Comparison of ENCODE assay signal across 26 cellular contexts in the genomic region with DNA sequence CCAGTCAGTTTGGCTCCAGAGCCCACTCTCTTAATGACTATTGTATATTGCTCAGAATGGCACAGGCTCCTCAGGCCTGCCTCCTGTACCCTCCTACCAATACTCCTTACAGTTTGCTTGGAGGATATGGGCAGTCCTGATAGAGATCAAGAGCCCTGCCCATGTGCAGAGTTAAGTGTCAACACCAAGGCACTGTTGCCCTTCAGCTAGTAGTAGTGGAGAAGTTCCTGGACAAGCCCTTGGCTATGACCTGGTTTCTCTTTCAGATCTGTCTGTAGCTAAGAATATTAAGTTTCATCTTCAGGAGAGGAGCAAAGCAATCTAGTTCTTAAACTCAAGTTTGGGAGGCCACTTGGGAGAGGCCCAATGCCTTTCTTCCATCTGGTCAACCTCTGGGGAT. TPM values are rescaled to one million over a fixed set of nuclear protein-coding genes. Genes with fewer than 3 reads are reported as not detected.
DNase-seq lines count a peak whose midpoint lies in the region; ATAC-seq and TF ChIP-seq lines count a peak whose summit lies in the region.
"Had no signal": no experiment of that assay in that cellular context is flagged by ENCODE, and none has a peak within 500 bp of the region (broad histone marks: within the 10 kb centered on the region; RNA-seq: fewer than 3 reads in every experiment).

No MANE protein-coding gene starts in this region.

- TF ChIP-seq EP300 in esophagus muscularis mucosa (IDR thresholded peaks at IDR 0.05): no peak

- TF ChIP-seq CTCF in esophagus muscularis mucosa (IDR thresholded peaks at IDR 0.05): no peak

- no peaks in the 10 kb centered on the region for H3K27me3 ChIP-seq in BLaER1 treated with 17β-estradiol and CSF1 and Interleukin-3, amounts not matched to agents 10 nM and 100 nM
- H3K27me3 ChIP-seq in mesendoderm (ENCODE audit: insufficient read depth, low read length, poor library complexity) (no peaks in the 10 kb centered on the region), esophagus muscularis mucosa (no peaks in the 10 kb centered on the region)
- H3K27me3 ChIP-seq: ascending aorta, foreskin keratinocyte, ovary, right lobe of liver, SJCRH30, testis had no signal

- H4K8ac ChIP-seq in mesendoderm (ENCODE audit: low read depth, low read length): no peak overlapping the region

- H3K9ac ChIP-seq in BLaER1 treated with 17β-estradiol and CSF1 and Interleukin-3, amounts not matched to agents 10 nM and 100 nM: no peak overlapping the region
- H3K9ac ChIP-seq in mesendoderm (ENCODE audit: low read length): no peak overlapping the region

- H3K27ac ChIP-seq in BLaER1 treated with 17β-estradiol and CSF1 and Interleukin-3, amounts not matched to agents 10 nM and 100 nM: peak overlapping the region in 9 of 11 experiments; percentile 34 to 78 (median 70); a peak in 13 of 22 replicates
- H3K27ac ChIP-seq in mesendoderm (ENCODE audit: low read depth, low read length) (no peak overlapping the region), esophagus muscularis mucosa (replicated peaks in 1 of 4) (no peak overlapping the region)
- H3K27ac ChIP-seq: ascending aorta, epithelial cell of prostate, foreskin keratinocyte, ovary, right lobe of liver, SJCRH30, testis had no signal

- no peak overlapping the region for H3K4me3 ChIP-seq in BLaER1 treated with 17β-estradiol and CSF1 and Interleukin-3, amounts not matched to agents 10 nM and 100 nM
- H3K4me3 ChIP-seq in mesendoderm (ENCODE audit: low read length): no peak overlapping the region
- no peak overlapping the region for H3K4me3 ChIP-seq in esophagus muscularis mucosa
- H3K4me3 ChIP-seq: ascending aorta, ovary, right lobe of liver, SJCRH30, testis had no signal

- H3K4ac ChIP-seq in mesendoderm (ENCODE audit: low read depth, low read length): no peak overlapping the region

- H3K79me1 ChIP-seq in mesendoderm (ENCODE audit: low read length): no peaks in the 10 kb centered on the region

- peak overlapping the region; percentile 37 for H3K27ac Mint-ChIP-seq in activated T-helper 17 cell treated with anti-CD3 and anti-CD28 coated beads, Interleukin-2, amount 50 U/mL, for 72 hours
- H3K27ac Mint-ChIP-seq: activated CD8-positive, alpha-beta T cell treated with anti-CD3 and anti-CD28 coated beads, Interleukin-2, amount 10 ng/mL, durations not matched to agents 7 days and 5 days had no signal

- DNase-seq in HUDEP-2 (lab: John Stamatoyannopoulos, UW; ENCODE audit: unreplicated experiment in 76 of 76) (peak in 62 of 76 experiments; percentile 5 to 82 (median 48)), mesendoderm (no peak), putamen (ENCODE audit: low spot score) (no peak), esophagus muscularis mucosa (ENCODE audit: extremely low spot score) (no peak), posterior cingulate gyrus (no peak)
- DNase-seq: activated CD8-positive, alpha-beta T cell treated with anti-CD3 and anti-CD28 coated beads, Interleukin-2, amount 10 ng/mL, durations not matched to agents 7 days and 5 days; activated naive CD4-positive, alpha-beta T cell treated with anti-CD3 and anti-CD28 coated beads, Interleukin-2, amount 50 U/mL, for 16 hours; activated T-cell treated with anti-CD3 and anti-CD28 coated beads, Interleukin-2, amount 50 U/mL, for 4 hours; foreskin keratinocyte; hypothalamus; KG1; mammary epithelial cell; NCI-H1092; NCI-H2029 treated with DMSO at 0.1 percent for 48 hours; NCI-H526; ovary; right lobe of liver; SJCRH30; testis had no signal

- no peak for TF ChIP-seq POLR2A in esophagus muscularis mucosa (IDR thresholded peaks at IDR 0.05; ENCODE audit: low read depth)

- H4K20me1 ChIP-seq in BLaER1 treated with 17β-estradiol and CSF1 and Interleukin-3, amounts not matched to agents 10 nM and 100 nM: no peaks in the 10 kb centered on the region

- H3K4me2 ChIP-seq in BLaER1 treated with 17β-estradiol and CSF1 and Interleukin-3, amounts not matched to agents 10 nM and 100 nM: peak overlapping the region in 5 of 11 experiments; percentile 14 to 77 (median 72); a peak in 5 of 22 replicates
- H3K4me2 ChIP-seq in mesendoderm (ENCODE audit: low read length): no peak overlapping the region

- peaks cover 28 to 39% (median 34%) of the 10 kb centered on the region in 10 experiments for H3K4me1 ChIP-seq in BLaER1 treated with 17β-estradiol and CSF1 and Interleukin-3, amounts not matched to agents 10 nM and 100 nM
- no peaks in the 10 kb centered on the region for H3K4me1 ChIP-seq in mesendoderm (ENCODE audit: control insufficient read depth, low read depth, low read length)
- peaks cover 0 to 19% (median 13%) of the 10 kb centered on the region in 4 donors for H3K4me1 ChIP-seq in esophagus muscularis mucosa
- H3K4me1 ChIP-seq: ascending aorta, foreskin keratinocyte, testis had no signal

- peaks cover 0 to 11% (median 0%) of the 10 kb centered on the region in 11 experiments; a peak in 5 of 22 replicates for H3K36me3 ChIP-seq in BLaER1 treated with 17β-estradiol and CSF1 and Interleukin-3, amounts not matched to agents 10 nM and 100 nM
- H3K36me3 ChIP-seq in mesendoderm (ENCODE audit: control insufficient read depth, insufficient read depth, low read length) (no peaks in the 10 kb centered on the region), esophagus muscularis mucosa (peaks cover 0 to 12% (median 11%) of the 10 kb centered on the region in 4 donors)
- H3K36me3 ChIP-seq: ovary, right lobe of liver, SJCRH30 had no signal

- no peak overlapping the region for H3K23ac ChIP-seq in mesendoderm (ENCODE audit: low read length)

- H3K36me3 Mint-ChIP-seq in activated T-helper 17 cell treated with anti-CD3 and anti-CD28 coated beads, Interleukin-2, amount 50 U/mL, for 72 hours (ENCODE audit: low read depth): peaks cover 5% of the 10 kb centered on the region

- intact Hi-C loops in esophagus muscularis mucosa (cut with DNase I) (loop anchor here (10.0 kb wide), 1 partner anchor 220 kb away; the partner anchor contains the start of gene MTF2), posterior cingulate gyrus (cut with DNase I) (loop anchor here (10.0 kb wide), 1 partner anchor 220 kb away; the partner anchor contains the start of gene MTF2)

- H3K27me3 Mint-ChIP-seq in activated T-helper 17 cell treated with anti-CD3 and anti-CD28 coated beads, Interleukin-2, amount 50 U/mL, for 72 hours: no peaks in the 10 kb centered on the region
- H3K27me3 Mint-ChIP-seq: central memory CD8-positive, alpha-beta T cell had no signal

- no peak overlapping the region for H3K56ac ChIP-seq in mesendoderm (ENCODE audit: low read length)

- no peaks in the 10 kb centered on the region for H3K79me2 ChIP-seq in mesendoderm (ENCODE audit: control insufficient read depth, insufficient read depth, low read length)

- ATAC-seq in activated T-helper 17 cell treated with anti-CD3 and anti-CD28 coated beads, Interleukin-2, amount 50 U/mL, for 72 hours (replicated peaks): no peak
- no peak for ATAC-seq in GM21576 (IDR thresholded peaks at IDR 0.05; ENCODE audit: unreplicated experiment)
- ATAC-seq: activated CD8-positive, alpha-beta T cell treated with anti-CD3 and anti-CD28 coated beads, Interleukin-2, amount 10 ng/mL, durations not matched to agents 7 days and 5 days; activated T-cell treated with anti-CD3 and anti-CD28 coated beads, Interleukin-2, amount 50 U/mL, for 4 hours; foreskin keratinocyte; right lobe of liver had no signal

- H4K5ac ChIP-seq in mesendoderm (ENCODE audit: low read length): no peak overlapping the region

- no peak overlapping the region for H2BK15ac ChIP-seq in mesendoderm (replicated peaks; ENCODE audit: low read depth)

- H2BK120ac ChIP-seq in mesendoderm (ENCODE audit: low read depth, low read length): peak overlapping the region; percentile 21

- no peak overlapping the region for H3K4me3 Mint-ChIP-seq in activated T-helper 17 cell treated with anti-CD3 and anti-CD28 coated beads, Interleukin-2, amount 50 U/mL, for 72 hours
- H3K4me3 Mint-ChIP-seq: activated CD8-positive, alpha-beta T cell treated with anti-CD3 and anti-CD28 coated beads, Interleukin-2, amount 10 ng/mL, durations not matched to agents 7 days and 5 days; activated T-cell treated with anti-CD3 and anti-CD28 coated beads, Interleukin-2, amount 50 U/mL, for 4 hours; CD14-positive monocyte; central memory CD8-positive, alpha-beta T cell had no signal

- H2AK5ac ChIP-seq in mesendoderm (ENCODE audit: low read length): no peak overlapping the region

- peaks cover 0 to 11% (median 4%) of the 10 kb centered on the region in 11 experiments; a peak in 7 of 22 replicates for H3K9me3 ChIP-seq in BLaER1 treated with 17β-estradiol and CSF1 and Interleukin-3, amounts not matched to agents 10 nM and 100 nM (replicated peaks in 1 of 11)
- no peaks in the 10 kb centered on the region for H3K9me3 ChIP-seq in esophagus muscularis mucosa
- H3K9me3 ChIP-seq: ascending aorta, ovary, right lobe of liver, SJCRH30, testis had no signal

- no peak overlapping the region for H2BK5ac ChIP-seq in mesendoderm (ENCODE audit: low read length)

- H3K18ac ChIP-seq in mesendoderm (ENCODE audit: low read length): no peak overlapping the region

- peaks cover 19% of the 10 kb centered on the region for H3K4me1 Mint-ChIP-seq in activated T-helper 17 cell treated with anti-CD3 and anti-CD28 coated beads, Interleukin-2, amount 50 U/mL, for 72 hours

- no peaks in the 10 kb centered on the region for H3K9me3 Mint-ChIP-seq in activated T-helper 17 cell treated with anti-CD3 and anti-CD28 coated beads, Interleukin-2, amount 50 U/mL, for 72 hours
- H3K9me3 Mint-ChIP-seq: activated T-cell treated with anti-CD3 and anti-CD28 coated beads, Interleukin-2, amount 50 U/mL, for 4 hours; central memory CD8-positive, alpha-beta T cell had no signal

RNA-seq across cellular contexts. Expression of gene RPL5, which starts 22.5 kb away (rescaled TPM):
- 1,000 to 10,000 TPM; 1,253 to 1,604 TPM for total RNA-seq in activated T-helper 17 cell treated with anti-CD3 and anti-CD28 coated beads, Interleukin-2, amount 50 U/mL, for 72 hours
- 5,152 TPM for polyA plus RNA-seq in mesendoderm (2013, experiment 1 of 2)
- polyA plus RNA-seq in mesendoderm (2013, experiment 2 of 2): 5,127 TPM
- 1,000 to 10,000 TPM; 1,085 to 2,182 (median 1,790) TPM for total RNA-seq in esophagus muscularis mucosa

Comparison
In these comparisons a context has a peak if more than half of its experiments do, and no peak if none do; other contexts are left out.
1. H3K27ac ChIP-seq: peak in BLaER1 treated with 17β-estradiol and CSF1 and Interleukin-3, amounts not matched to agents 10 nM and 100 nM (9 of 11); none in mesendoderm (single experiment) and esophagus muscularis mucosa (0 of 4).
2. DNase-seq: peak in HUDEP-2 (62 of 76); none in mesendoderm (single experiment), putamen (single experiment), esophagus muscularis mucosa (single experiment) and posterior cingulate gyrus (0 of 10).